In genomic region chr2:201414099-201415023, GRCh38 we compare ENCODE assay signal across 8 cellular contexts. TPM values are rescaled to one million over a fixed set of nuclear protein-coding genes. Genes with fewer than 3 reads are reported as not detected.
DNase-seq lines count a peak whose midpoint lies in the region; ATAC-seq and TF ChIP-seq lines count a peak whose summit lies in the region.

No MANE protein-coding gene starts in this region.

- H3K4me3 ChIP-seq in GM12865 (ENCODE audit: low read depth, low read length) (no peak overlapping the region; the same call in 1 of the 2 replicates), suprapubic skin (no peak overlapping the region), PC-3 (ENCODE audit: low read length) (no peak overlapping the region)

- H3K27ac Mint-ChIP-seq in memory B cell = no peak overlapping the region

- intact Hi-C loops in PC-3 (cut with micrococcal nuclease) = loop anchor here (5.0 kb wide), 2 partner anchors 38 to 53 kb away; partner anchors contain the start of genes STRADB and TRAK2

- H3K27me3 ChIP-seq in suprapubic skin = no peaks in the 10 kb centered on the region
- H3K27me3 ChIP-seq in PC-3 (ENCODE audit: low read length) = no peaks in the 10 kb centered on the region

- H3K4me3 Mint-ChIP-seq in memory B cell = no peak overlapping the region

- peaks cover 11% of the 10 kb centered on the region for H3K36me3 Mint-ChIP-seq in memory B cell

- ATAC-seq in GM21825 (IDR thresholded peaks at IDR 0.05; ENCODE audit: unreplicated experiment) = peak; percentile 85
- peak; percentile 65 for ATAC-seq in memory B cell (ENCODE audit: low read depth)
- ATAC-seq in PC-3 = no peak

- POLR2A ChIA-PET in PC-3 (lab: Charles Lee; ENCODE audit: unreplicated experiment) = interaction anchor here (0.6 kb wide), 1 partner anchor 229 kb away, joined by 3 read pairs; the partner anchor contains the start of gene TMEM237

- H3K4me1 Mint-ChIP-seq in memory B cell = peaks cover 6% of the 10 kb centered on the region

- no peak overlapping the region for H3K9ac ChIP-seq in PC-3 (ENCODE audit: low read length)

- no peak for TF ChIP-seq EP300 in suprapubic skin (IDR thresholded peaks at IDR 0.05)

- peak overlapping the region; percentile 45 for H3K27ac ChIP-seq in VCaP
- H3K27ac ChIP-seq in suprapubic skin = no peak overlapping the region
- H3K27ac ChIP-seq in PC-3 (ENCODE audit: low read length) = no peak overlapping the region

- no peaks in the 10 kb centered on the region for H3K36me3 ChIP-seq in suprapubic skin
- no peaks in the 10 kb centered on the region for H3K36me3 ChIP-seq in PC-3 (ENCODE audit: low read depth, low read length)

- no peaks in the 10 kb centered on the region for H3K9me2 ChIP-seq in PC-3 (replicated peaks; ENCODE audit: low read length)

- H3F3A ChIP-seq in PC-3 (ENCODE audit: low read length, unreplicated experiment) = peaks cover 4% of the 10 kb centered on the region

- DNase-seq in GM12865 (ENCODE audit: low read depth) (peak; percentile 52), memory B cell (ENCODE audit: low spot score in 2 of 2) (no peak), occipital lobe (lab: John Stamatoyannopoulos, UW) (no peak), suprapubic skin (ENCODE audit: low spot score in 2 of 2) (no peak), NCI-H1436 treated with DMSO at 0.1 percent for 48 hours (lab: John Stamatoyannopoulos, UW) (no peak), PC-3 (no peak)

- 46% methylated on average over 3 of the region's 3 CpGs for WGBS in suprapubic skin

- CTCF ChIA-PET in PC-3 (lab: Charles Lee) = no interaction called here

- BruUV-seq in PC-3 (replicated peaks; lab: Mats Ljungman, UMichigan) = no TSS peak

- no peaks in the 10 kb centered on the region for H3K9me3 Mint-ChIP-seq in memory B cell

- no peak overlapping the region for H2AFZ ChIP-seq in PC-3 (ENCODE audit: low read length)

- no peaks in the 10 kb centered on the region for H4K20me1 ChIP-seq in PC-3 (ENCODE audit: low read length)

- no peaks in the 10 kb centered on the region for H3K27me3 Mint-ChIP-seq in memory B cell

- no peaks in the 10 kb centered on the region for H3K79me2 ChIP-seq in PC-3 (ENCODE audit: low read length)

- no peak for TF ChIP-seq POLR2A in suprapubic skin (IDR thresholded peaks at IDR 0.05)

- no peak for TF ChIP-seq CTCF in GM12865 (IDR thresholded peaks at IDR 0.05; ENCODE audit: insufficient read depth, low read depth, low read length, missing control alignments)
- TF ChIP-seq CTCF in VCaP (conservative IDR thresholded peaks at IDR 0.05) = no peak
- TF ChIP-seq CTCF in suprapubic skin (IDR thresholded peaks at IDR 0.05) = no peak
- no peak for TF ChIP-seq CTCF in PC-3 (conservative IDR thresholded peaks at IDR 0.05; ENCODE audit: low read depth, low read length)

- H3K4me1 ChIP-seq in suprapubic skin (peaks cover 32% of the 10 kb centered on the region), PC-3 (ENCODE audit: insufficient read depth, low read length) (peaks cover 10% of the 10 kb centered on the region)

- no peaks in the 10 kb centered on the region for H3K9me3 ChIP-seq in suprapubic skin
- no peaks in the 10 kb centered on the region for H3K9me3 ChIP-seq in PC-3 (ENCODE audit: low read length)

- H3K4me2 ChIP-seq in PC-3 (ENCODE audit: low read length) = no peak overlapping the region

RNA-seq across cellular contexts. Expression of gene TRAK2, which starts 36.9 kb away (rescaled TPM):
- 47.3 TPM for total RNA-seq in occipital lobe
- 10 to 100 TPM; 14.3 to 45.4 (median 20.3) TPM for total RNA-seq in suprapubic skin
- 9.4 and 10.1 TPM in 2 replicates for total RNA-seq in PC-3 (2014; rRNA removed)

RNA-seq across cellular contexts. Expression of gene STRADB, which starts 37.2 kb away (rescaled TPM):
- total RNA-seq in occipital lobe (106 TPM), suprapubic skin (10 to 100 TPM in 2 of 4 donors, 1 to 10 TPM in 2; 5.8 to 23.3 (median 9.3) TPM), PC-3 (2014; rRNA removed) (27.8 and 28.9 TPM in 2 replicates)

RNA-seq across cellular contexts. Expression of gene FLACC1, which starts 57.2 kb away (rescaled TPM):
- 3.7 TPM for total RNA-seq in occipital lobe
- total RNA-seq in suprapubic skin = 1 to 10 TPM in 1 of 4 donors, under 1 TPM in 1, not detected in 2; 0.80 to 1.0 TPM
- total RNA-seq in PC-3 (2014; rRNA removed) = 0.26 and 5.9 TPM in 2 replicates
